ENCODE assay signal across 8 cellular contexts in the genomic region with DNA sequence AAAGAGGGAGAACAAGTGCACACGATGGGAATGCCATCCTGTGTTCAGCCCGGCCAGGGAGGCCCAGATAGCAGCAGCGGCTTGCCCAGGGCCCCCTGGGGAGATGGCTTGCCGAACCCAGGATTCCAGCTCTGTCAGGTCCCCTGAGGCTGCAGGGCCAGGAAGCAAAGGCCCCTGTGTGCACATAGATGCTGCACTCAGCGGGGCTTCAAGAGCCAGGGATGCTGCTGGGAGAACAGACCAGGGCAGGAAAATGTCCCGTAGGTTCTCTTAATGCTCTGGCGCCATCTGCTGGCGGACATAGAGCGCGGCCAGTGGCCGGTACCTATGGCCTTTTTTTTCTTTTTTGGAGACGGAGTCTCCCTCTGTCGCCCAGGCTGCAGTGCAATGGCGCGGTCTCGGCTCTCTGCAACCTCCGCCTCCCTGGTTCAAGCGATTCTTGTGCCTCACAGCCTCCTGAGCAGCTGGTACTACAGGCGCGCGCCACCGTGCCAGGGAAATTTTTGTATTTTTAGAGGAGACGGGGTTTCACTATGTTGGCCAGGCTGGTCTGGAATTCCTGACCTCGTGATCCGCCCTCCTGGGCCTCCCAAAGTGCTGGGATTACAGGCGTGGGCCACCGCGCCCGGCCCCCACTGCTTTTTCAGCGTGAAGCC. TPM values are rescaled to one million over a fixed set of nuclear protein-coding genes. Genes with fewer than 3 reads are reported as not detected.
DNase-seq lines count a peak whose midpoint lies in the region; ATAC-seq and TF ChIP-seq lines count a peak whose summit lies in the region.

No MANE protein-coding gene starts in this region.

- intact Hi-C loops in activated CD4-positive, alpha-beta T cell treated with anti-CD3 and anti-CD28 coated beads for 36 hours (cut with DNase I, micrococcal nuclease): loop anchor here (1.0 to 5.0 kb wide), 3 partner anchors 88 to 955 kb away; no protein-coding TSS in a partner anchor

- H3K27ac ChIP-seq in AG04450 (ENCODE audit: low read depth, low read length): no peak overlapping the region

- CTCF ChIA-PET in AG04450 (lab: Charles Lee): interaction anchor here (0.8 to 4.3 kb wide), 15 partner anchors 10 to 956 kb away, joined by 3 to 42 read pairs (median 4); a partner anchor contains a TSS
- CTCF ChIA-PET in activated CD4-positive, alpha-beta T cell treated with anti-CD3 and anti-CD28 coated beads for 36 hours (lab: Charles Lee): interaction anchor here (0.9 to 3.7 kb wide), 9 partner anchors 10 to 124 kb away, joined by 3 to 40 read pairs (median 4); no protein-coding TSS in a partner anchor

- no peaks in the 10 kb centered on the region for H3K27me3 Mint-ChIP-seq in activated CD4-positive, alpha-beta T cell treated with anti-CD3 and anti-CD28 coated beads for 36 hours

- peak; percentile 76 for ATAC-seq in GM18520 (IDR thresholded peaks at IDR 0.05; ENCODE audit: unreplicated experiment)
- peak; percentile 88 for ATAC-seq in HG03039 (IDR thresholded peaks at IDR 0.05; ENCODE audit: unreplicated experiment)
- ATAC-seq in activated CD4-positive, alpha-beta T cell treated with anti-CD3 and anti-CD28 coated beads for 36 hours: peak; percentile 95

- H3K4me1 Mint-ChIP-seq in activated CD4-positive, alpha-beta T cell treated with anti-CD3 and anti-CD28 coated beads for 36 hours: no peaks in the 10 kb centered on the region

- no peaks in the 10 kb centered on the region for H3K9me3 Mint-ChIP-seq in activated CD4-positive, alpha-beta T cell treated with anti-CD3 and anti-CD28 coated beads for 36 hours (ENCODE audit: low read depth)

- POLR2A ChIA-PET in AG04450 (lab: Yijun Ruan, JAX): interaction anchor here (0.7 kb wide), 1 partner anchor 22 kb away, joined by 3 read pairs; a partner anchor contains a TSS
- POLR2A ChIA-PET in activated CD4-positive, alpha-beta T cell treated with anti-CD3 and anti-CD28 coated beads for 36 hours (lab: Charles Lee): no interaction called here

- TF ChIP-seq CTCF in AG04450 (IDR thresholded peaks at IDR 0.05; ENCODE audit: low read depth, low read length): peak; percentile 88

- H3K27ac Mint-ChIP-seq in activated CD4-positive, alpha-beta T cell treated with anti-CD3 and anti-CD28 coated beads for 36 hours: no peak overlapping the region

- no peak overlapping the region for H3K4me3 ChIP-seq in AG04450 (ENCODE audit: low read depth, low read length)

- peaks cover 20% of the 10 kb centered on the region for H3K36me3 Mint-ChIP-seq in activated CD4-positive, alpha-beta T cell treated with anti-CD3 and anti-CD28 coated beads for 36 hours (ENCODE audit: low read depth)

- peak; percentile 37 for DNase-seq in AG04450 (ENCODE audit: low read depth, low spot score)
- peak; percentile 42 for DNase-seq in NCI-H2196 treated with DMSO at 0.1 percent for 48 hours (lab: John Stamatoyannopoulos, UW; ENCODE audit: unreplicated experiment)
- peak; percentile 87 for DNase-seq in activated CD4-positive, alpha-beta T cell treated with anti-CD3 and anti-CD28 coated beads for 36 hours
- DNase-seq in cerebellum (ENCODE audit: low spot score): peak; percentile 79
- DNase-seq in left kidney (ENCODE audit: low read depth, low spot score): peak; percentile 87
- DNase-seq in stimulated activated CD4-positive, alpha-beta T cell treated with anti-CD3 and anti-CD28 coated beads, Interleukin-4, amount 100 ng/mL, for 24 hours: peak; percentile 75

- H3K4me3 Mint-ChIP-seq in activated CD4-positive, alpha-beta T cell treated with anti-CD3 and anti-CD28 coated beads for 36 hours: no peak overlapping the region

- H3K9me3 ChIP-seq in AG04450 (ENCODE audit: control insufficient read depth, insufficient read depth, low read length): peaks cover under 1% of the 10 kb centered on the region; the same call in 1 of the 2 replicates

- no peaks in the 10 kb centered on the region for H3K27me3 ChIP-seq in AG04450 (ENCODE audit: control insufficient read depth, insufficient read depth, low read length)

RNA-seq across cellular contexts. Expression of a gene that starts 22.4 kb away (rescaled TPM):
- polyA plus RNA-seq in AG04450 (2011; rRNA removed): 30.6 and 48.6 TPM in 2 replicates
- polyA minus RNA-seq in AG04450 (2011; rRNA and poly(A)+ RNA removed): 18.8 and 19.5 TPM in 2 replicates
- 10 to 100 TPM; 43.0 to 58.0 TPM for total RNA-seq in activated CD4-positive, alpha-beta T cell treated with anti-CD3 and anti-CD28 coated beads for 36 hours
- 52.0 TPM for total RNA-seq in cerebellum

RNA-seq across cellular contexts. Expression of a gene that starts 59.8 kb away (rescaled TPM):
- polyA plus RNA-seq in AG04450 (2011; rRNA removed): 57.2 and 63.3 TPM in 2 replicates
- 29.4 and 31.1 TPM in 2 replicates for polyA minus RNA-seq in AG04450 (2011; rRNA and poly(A)+ RNA removed)
- 100 to 1,000 TPM; 126 to 128 TPM for total RNA-seq in activated CD4-positive, alpha-beta T cell treated with anti-CD3 and anti-CD28 coated beads for 36 hours
- 35.3 TPM for total RNA-seq in cerebellum

Comparison
In these comparisons a context has a peak if more than half of its experiments do, and no peak if none do; other contexts are left out.
1. DNase-seq: peak in every context shown above with its lines; median percentile 87 in activated CD4-positive, alpha-beta T cell treated with anti-CD3 and anti-CD28 coated beads for 36 hours; 87 in left kidney; 79 in cerebellum; 75 in stimulated activated CD4-positive, alpha-beta T cell treated with anti-CD3 and anti-CD28 coated beads, Interleukin-4, amount 100 ng/mL, for 24 hours; 42 in NCI-H2196 treated with DMSO at 0.1 percent for 48 hours; 37 in AG04450.